In genomic region chr17:31598388-31598760, GRCh38 we compare ENCODE assay signal across 26 cellular contexts.
DNase-seq lines count a peak whose midpoint lies in the region; ATAC-seq and TF ChIP-seq lines count a peak whose summit lies in the region.
"Had no signal": no experiment of that assay in that cellular context is flagged by ENCODE, and none has a peak within 500 bp of the region (broad histone marks: within the 10 kb centered on the region; RNA-seq: fewer than 3 reads in every experiment).

No MANE protein-coding gene starts in this region.

- H3K9me3 ChIP-seq in mammary epithelial cell (replicated peaks; ENCODE audit: insufficient read depth, low read length), result no peaks in the 10 kb centered on the region
- H3K9me3 ChIP-seq: body of pancreas, HAP-1, heart right ventricle, transverse colon had no signal

- H2AFZ ChIP-seq in mammary epithelial cell (ENCODE audit: low read depth, low read length), result no peak overlapping the region

- no peak overlapping the region for H3K4me3 ChIP-seq in mammary epithelial cell (replicated peaks in 1 of 3; ENCODE audit: insufficient read depth in 1 of 3, low read depth in 2 of 3, low read length in 3 of 3)
- H3K4me3 ChIP-seq: body of pancreas, HAP-1, heart right ventricle, transverse colon had no signal

- H3K27ac ChIP-seq in mammary epithelial cell (ENCODE audit: insufficient read depth, low read depth, low read length), result no peak overlapping the region
- H3K27ac ChIP-seq: epithelial cell of prostate, heart right ventricle, transverse colon had no signal

- intact Hi-C loops in MCF 10A (cut with micrococcal nuclease) (no loop called here), mammary epithelial cell (cut with micrococcal nuclease) (no loop called here)
- intact Hi-C loops in dendritic cell treated with granulocyte-macrophage colony-stimulating factor and Interleukin-4, amounts not matched to agents 40 ng/mL and 50 ng/mL, for 4 days (cut with micrococcal nuclease), result no loop called here

- no peak overlapping the region for H3K9ac ChIP-seq in mammary epithelial cell (ENCODE audit: insufficient read depth, low read length)

- H3K36me3 Mint-ChIP-seq in MCF 10A (ENCODE audit: insufficient read depth, unreplicated experiment) (peaks cover under 1% of the 10 kb centered on the region), nephron progenitor cell (ENCODE audit: low read depth) (no peaks in the 10 kb centered on the region)
- no peaks in the 10 kb centered on the region for H3K36me3 Mint-ChIP-seq in dendritic cell treated with granulocyte-macrophage colony-stimulating factor and Interleukin-4, amounts not matched to agents 40 ng/mL and 50 ng/mL, for 4 days (ENCODE audit: low read depth)
- H3K36me3 Mint-ChIP-seq: IgD-negative memory B cell had no signal

- no peaks in the 10 kb centered on the region for H3K79me2 ChIP-seq in mammary epithelial cell (ENCODE audit: insufficient read depth, low read length)

- TF ChIP-seq CTCF in MCF 10A (IDR thresholded peaks at IDR 0.05; ENCODE audit: unreplicated experiment) (no peak), mammary epithelial cell (conservative IDR thresholded peaks at IDR 0.05 in 1 of 2, IDR thresholded peaks at IDR 0.05 in 1 of 2; ENCODE audit: extremely low read depth in 1 of 2, insufficient read depth in 1 of 2, low read depth in 1 of 2, low read length in 2 of 2) (no peak), nephron progenitor cell (IDR thresholded peaks at IDR 0.05) (no peak)

- in situ Hi-C loops in mammary epithelial cell (cut with MboI; ENCODE audit: low sequenced_read_pairs in 2 of 2), result no loop called here

- POLR2A ChIA-PET in MCF 10A (lab: Yijun Ruan, JAX), result no interaction called here

- no peaks in the 10 kb centered on the region for H4K20me1 ChIP-seq in mammary epithelial cell (ENCODE audit: insufficient read depth, low read length)

- DNase-seq in MCF 10A (ENCODE audit: unreplicated experiment) (no peak), mammary epithelial cell (no peak), nephron progenitor cell (no peak), NCI-H1105 (lab: John Stamatoyannopoulos, UW) (no peak), NCI-H1436 treated with DMSO at 0.1 percent for 48 hours (lab: John Stamatoyannopoulos, UW) (no peak)
- DNase-seq in activated CD4-positive, alpha-beta T cell treated with anti-CD3 and anti-CD28 coated beads, Interleukin-2, amount 50 U/mL, for 1 hour, result no peak
- DNase-seq: 8988T; activated CD4-positive, alpha-beta memory T cell treated with anti-CD3 and anti-CD28 coated beads, Interleukin-2, amount 10 ng/mL, durations not matched to agents 7 days and 5 days; activated gamma-delta T cell treated with Interleukin-2 at 50 U/mL for 16 hours; activated naive CD8-positive, alpha-beta T cell treated with anti-CD3 and anti-CD28 coated beads, Interleukin-2, amount 50 U/mL, for 24 hours; activated T-cell treated with anti-CD3 and anti-CD28 coated beads for 4 hours; DMS79 treated with DMSO at 0.1 percent for 48 hours; foreskin fibroblast; heart right ventricle; left colon; transverse colon had no signal

- BruUV-seq in MCF 10A (replicated peaks; lab: Mats Ljungman, UMichigan), result no TSS peak
- no TSS peak for BruUV-seq in mammary epithelial cell (replicated peaks; lab: Mats Ljungman, UMichigan)

- no peak overlapping the region for H3K4me2 ChIP-seq in mammary epithelial cell (ENCODE audit: insufficient read depth, low read depth, low read length)

- CTCF ChIA-PET in MCF 10A (lab: Yijun Ruan, JAX), result interaction anchor here (0.6 kb wide), 1 partner anchor 51 kb away, joined by 5 read pairs; no protein-coding TSS in a partner anchor
- CTCF ChIA-PET in mammary epithelial cell (lab: Charles Lee; ENCODE audit: low non-redundant PET), result no interaction called here

- no peaks in the 10 kb centered on the region for H3K36me3 ChIP-seq in mammary epithelial cell (ENCODE audit: insufficient read depth, low read length)
- H3K36me3 ChIP-seq: HAP-1, transverse colon had no signal

- H3K4me1 Mint-ChIP-seq in MCF 10A (ENCODE audit: insufficient read depth, unreplicated experiment) (peaks cover 30% of the 10 kb centered on the region), nephron progenitor cell (peaks cover 58% of the 10 kb centered on the region)
- H3K4me1 Mint-ChIP-seq in dendritic cell treated with granulocyte-macrophage colony-stimulating factor and Interleukin-4, amounts not matched to agents 40 ng/mL and 50 ng/mL, for 4 days (ENCODE audit: low read depth), result peaks cover 35% of the 10 kb centered on the region

- H3K27ac Mint-ChIP-seq in MCF 10A (ENCODE audit: low read depth, unreplicated experiment) (peak overlapping the region; percentile 46), nephron progenitor cell (peak overlapping the region; percentile 25)
- H3K27ac Mint-ChIP-seq in dendritic cell treated with granulocyte-macrophage colony-stimulating factor and Interleukin-4, amounts not matched to agents 40 ng/mL and 50 ng/mL, for 4 days, result peak overlapping the region; percentile 5
- H3K27ac Mint-ChIP-seq: activated CD4-positive, alpha-beta memory T cell treated with anti-CD3 and anti-CD28 coated beads, Interleukin-2, amount 10 ng/mL, durations not matched to agents 7 days and 5 days; nephron; stimulated activated naive CD8-positive, alpha-beta T cell treated with anti-CD3 and anti-CD28 coated beads, Interleukin-15, Interleukin-2, amounts not matched to agents 100 ng/mL and 50 ng/mL, for 24 hours had no signal

- peaks cover 39% of the 10 kb centered on the region for H3K4me1 ChIP-seq in mammary epithelial cell (ENCODE audit: insufficient read depth, low read length)
- H3K4me1 ChIP-seq: HAP-1 had no signal

- WGBS in mammary epithelial cell (ENCODE audit: low coverage, missing lambda C conversion rate), result 75% methylated on average over 4 of the region's 4 CpGs

- H3K9me3 Mint-ChIP-seq in MCF 10A (ENCODE audit: unreplicated experiment), result no peaks in the 10 kb centered on the region
- no peaks in the 10 kb centered on the region for H3K9me3 Mint-ChIP-seq in dendritic cell treated with granulocyte-macrophage colony-stimulating factor and Interleukin-4, amounts not matched to agents 40 ng/mL and 50 ng/mL, for 4 days
- no peaks in the 10 kb centered on the region for H3K9me3 Mint-ChIP-seq in nephron progenitor cell
- H3K9me3 Mint-ChIP-seq: activated CD4-positive, alpha-beta memory T cell treated with anti-CD3 and anti-CD28 coated beads, Interleukin-2, amount 10 ng/mL, durations not matched to agents 7 days and 5 days; activated naive CD8-positive, alpha-beta T cell treated with anti-CD3 and anti-CD28 coated beads, Interleukin-2, amount 50 U/mL, for 24 hours; IgD-negative memory B cell; nephron; stimulated activated naive CD8-positive, alpha-beta T cell treated with anti-CD3 and anti-CD28 coated beads, Interleukin-15, Interleukin-2, amounts not matched to agents 100 ng/mL and 50 ng/mL, for 24 hours had no signal

- H3K27me3 ChIP-seq in mammary epithelial cell (ENCODE audit: insufficient read depth, low read length), result no peaks in the 10 kb centered on the region
- H3K27me3 ChIP-seq: body of pancreas, heart right ventricle, transverse colon had no signal

- H3K4me3 Mint-ChIP-seq in MCF 10A (ENCODE audit: unreplicated experiment), result no peak overlapping the region
- no peak overlapping the region for H3K4me3 Mint-ChIP-seq in dendritic cell treated with granulocyte-macrophage colony-stimulating factor and Interleukin-4, amounts not matched to agents 40 ng/mL and 50 ng/mL, for 4 days
- no peak overlapping the region for H3K4me3 Mint-ChIP-seq in nephron progenitor cell
- H3K4me3 Mint-ChIP-seq: activated CD4-positive, alpha-beta memory T cell treated with anti-CD3 and anti-CD28 coated beads, Interleukin-2, amount 10 ng/mL, durations not matched to agents 7 days and 5 days; activated naive CD8-positive, alpha-beta T cell treated with anti-CD3 and anti-CD28 coated beads, Interleukin-2, amount 50 U/mL, for 24 hours; nephron; stimulated activated naive CD8-positive, alpha-beta T cell treated with anti-CD3 and anti-CD28 coated beads, Interleukin-15, Interleukin-2, amounts not matched to agents 100 ng/mL and 50 ng/mL, for 24 hours had no signal

- H3K27me3 Mint-ChIP-seq in MCF 10A (ENCODE audit: insufficient read depth, unreplicated experiment) (no peaks in the 10 kb centered on the region), nephron progenitor cell (ENCODE audit: low read depth, poor library complexity) (peaks cover 2% of the 10 kb centered on the region)
- no peaks in the 10 kb centered on the region for H3K27me3 Mint-ChIP-seq in dendritic cell treated with granulocyte-macrophage colony-stimulating factor and Interleukin-4, amounts not matched to agents 40 ng/mL and 50 ng/mL, for 4 days
- H3K27me3 Mint-ChIP-seq: activated CD4-positive, alpha-beta memory T cell treated with anti-CD3 and anti-CD28 coated beads, Interleukin-2, amount 10 ng/mL, durations not matched to agents 7 days and 5 days; IgD-negative memory B cell; stimulated activated naive CD8-positive, alpha-beta T cell treated with anti-CD3 and anti-CD28 coated beads, Interleukin-15, Interleukin-2, amounts not matched to agents 100 ng/mL and 50 ng/mL, for 24 hours had no signal

- no peak for ATAC-seq in HG03521 (IDR thresholded peaks at IDR 0.05; ENCODE audit: unreplicated experiment)
- ATAC-seq: activated CD4-positive, CD25-positive, alpha-beta regulatory T cell treated with anti-CD3 and anti-CD28 coated beads, Interleukin-2, amount 50 U/mL, for 24 hours; activated naive CD8-positive, alpha-beta T cell treated with anti-CD3 and anti-CD28 coated beads, Interleukin-2, amount 50 U/mL, for 24 hours; heart right ventricle; left colon; sciatic nerve had no signal

- dilution Hi-C loops in mammary epithelial cell (cut with HindIII; ENCODE audit: low sequenced_read_pairs), result no loop called here
